In genomic region chr9:88537743-88538055, GRCh38 we compare ENCODE assay signal across 8 cellular contexts. TPM values are rescaled to one million over a fixed set of nuclear protein-coding genes. Genes with fewer than 3 reads are reported as not detected.
DNase-seq lines count a peak whose midpoint lies in the region; ATAC-seq and TF ChIP-seq lines count a peak whose summit lies in the region.

No MANE protein-coding gene starts in this region.

- peak; percentile 52 for DNase-seq in stimulated activated CD4-positive, alpha-beta T cell treated with anti-CD3 and anti-CD28 coated beads, Interleukin-15, amount 100 ng/mL, for 24 hours
- DNase-seq in stimulated activated CD4-positive, alpha-beta T cell treated with anti-CD3 and anti-CD28 coated beads, Interleukin-4, amount 100 ng/mL, for 4 hours, result no peak
- DNase-seq in T1000 (lab: John Stamatoyannopoulos, UW) (peak; percentile 77), fibroblast of peridontal ligament (ENCODE audit: extremely low read depth) (peak; percentile 93), osteoblast (ENCODE audit: insufficient read length, low spot score, missing footprints) (peak; percentile 96)
- DNase-seq in effector memory CD4-positive, alpha-beta T cell, result no peak

- H4K20me1 ChIP-seq in osteoblast (ENCODE audit: insufficient read depth, low read length), result peaks cover 9% of the 10 kb centered on the region

- no peaks in the 10 kb centered on the region for H3K27me3 ChIP-seq in osteoblast (ENCODE audit: insufficient read depth, low read length)
- H3K27me3 ChIP-seq in effector memory CD4-positive, alpha-beta T cell (replicated peaks; ENCODE audit: control insufficient read depth, insufficient read depth, low read length, poor library complexity, severe bottlenecking), result peaks cover 3% of the 10 kb centered on the region

- peak overlapping the region; percentile 92 for H3K27ac ChIP-seq in osteoblast (ENCODE audit: low read depth, low read length)
- no peak overlapping the region for H3K27ac ChIP-seq in effector memory CD4-positive, alpha-beta T cell (ENCODE audit: insufficient read depth, low read length, poor library complexity, severe bottlenecking)

- ATAC-seq in GM21576 (IDR thresholded peaks at IDR 0.05; ENCODE audit: unreplicated experiment) (no peak), GM19328 (IDR thresholded peaks at IDR 0.05; ENCODE audit: unreplicated experiment) (no peak)

- H3K4me1 ChIP-seq in osteoblast (ENCODE audit: insufficient read depth, low read length), result peaks cover 31% of the 10 kb centered on the region
- peaks cover 11% of the 10 kb centered on the region for H3K4me1 ChIP-seq in effector memory CD4-positive, alpha-beta T cell (ENCODE audit: control insufficient read depth, insufficient read depth, low read length, poor library complexity, severe bottlenecking)

- peaks cover 65% of the 10 kb centered on the region for H3K79me2 ChIP-seq in osteoblast (ENCODE audit: insufficient read depth, low read length)

- no peak for TF ChIP-seq CTCF in osteoblast (IDR thresholded peaks at IDR 0.05; ENCODE audit: extremely low read depth, low read depth, low read length)

- no peaks in the 10 kb centered on the region for H3K9me3 ChIP-seq in osteoblast (ENCODE audit: low read depth, low read length)
- H3K9me3 ChIP-seq in effector memory CD4-positive, alpha-beta T cell (ENCODE audit: control insufficient read depth, low read length), result no peaks in the 10 kb centered on the region

- peak overlapping the region; percentile 89 for H3K4me2 ChIP-seq in osteoblast (ENCODE audit: insufficient read depth, low read length)

- H2AFZ ChIP-seq in osteoblast (ENCODE audit: low read length), result no peak overlapping the region

- no peak overlapping the region for H3K4me3 ChIP-seq in osteoblast (ENCODE audit: insufficient read depth, low read length)
- no peak overlapping the region for H3K4me3 ChIP-seq in effector memory CD4-positive, alpha-beta T cell (ENCODE audit: insufficient read depth, low read depth, low read length, poor library complexity, severe bottlenecking)

- H3K36me3 ChIP-seq in osteoblast (ENCODE audit: insufficient read depth, low read length), result peaks cover 12% of the 10 kb centered on the region
- no peaks in the 10 kb centered on the region for H3K36me3 ChIP-seq in effector memory CD4-positive, alpha-beta T cell (ENCODE audit: control insufficient read depth, insufficient read depth, low read length)

RNA-seq across cellular contexts. Expression of gene NXNL2, which starts 2.7 kb away (rescaled TPM):
- 3.3 and 7.4 TPM in 2 replicates for total RNA-seq in osteoblast

Comparison
In these comparisons a context has a peak if more than half of its experiments do, and no peak if none do; other contexts are left out.
1. DNase-seq: peak in stimulated activated CD4-positive, alpha-beta T cell treated with anti-CD3 and anti-CD28 coated beads, Interleukin-15, amount 100 ng/mL, for 24 hours (single experiment), T1000 (single experiment), fibroblast of peridontal ligament (single experiment) and osteoblast (single experiment); none in stimulated activated CD4-positive, alpha-beta T cell treated with anti-CD3 and anti-CD28 coated beads, Interleukin-4, amount 100 ng/mL, for 4 hours (0 of 2) and effector memory CD4-positive, alpha-beta T cell (0 of 3).